14 cellular contexts compared by ENCODE assay signal in the genomic region with DNA sequence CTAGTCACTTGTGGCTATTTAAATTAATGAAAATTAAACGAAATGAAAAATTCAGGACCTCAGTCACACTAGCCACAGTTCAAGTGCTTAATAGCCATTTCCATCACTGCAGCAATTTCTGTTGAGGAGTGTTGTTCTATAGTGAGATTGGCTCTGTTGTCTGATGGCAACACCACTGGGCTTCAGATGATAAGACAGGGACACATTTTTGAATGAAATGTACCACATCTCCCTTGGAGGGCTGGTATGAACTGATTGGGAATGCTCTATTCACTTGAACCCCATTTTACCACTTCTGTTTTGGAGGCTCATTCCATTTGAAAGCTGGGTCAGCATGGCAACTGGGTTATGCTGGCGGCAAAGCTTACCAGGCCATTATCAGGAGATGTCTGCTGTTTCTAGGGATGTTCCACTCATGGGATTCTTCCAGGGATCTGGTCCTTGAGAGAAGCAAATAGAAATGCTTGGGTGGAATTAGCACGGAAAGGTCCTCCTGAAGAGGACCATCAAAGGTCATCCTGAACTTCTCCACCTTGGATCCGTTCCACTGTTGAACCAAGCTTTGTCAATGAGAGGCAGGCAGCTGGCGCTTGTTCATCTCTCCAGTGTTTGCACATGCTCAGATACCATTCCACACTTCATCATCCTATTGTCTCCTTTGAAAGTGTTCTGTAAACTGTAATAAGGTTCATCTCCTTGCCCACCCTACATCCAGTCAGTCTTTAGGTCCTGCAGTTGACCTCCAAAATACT. TPM values are rescaled to one million over a fixed set of nuclear protein-coding genes. Genes with fewer than 3 reads are reported as not detected.
DNase-seq lines count a peak whose midpoint lies in the region; ATAC-seq and TF ChIP-seq lines count a peak whose summit lies in the region.
"Had no signal": no experiment of that assay in that cellular context is flagged by ENCODE, and none has a peak within 500 bp of the region (broad histone marks: within the 10 kb centered on the region; RNA-seq: fewer than 3 reads in every experiment).

No MANE protein-coding gene starts in this region.

- H3K27me3 Mint-ChIP-seq in Calu3 (ENCODE audit: unreplicated experiment) (no peaks in the 10 kb centered on the region), nephron progenitor cell (ENCODE audit: low read depth, poor library complexity) (no peaks in the 10 kb centered on the region)

- intact Hi-C loops in Calu3 (cut with micrococcal nuclease; ENCODE audit: unreplicated experiment), result loop anchor here (10.0 kb wide), 1 partner anchor 221 kb away; no protein-coding TSS in a partner anchor

- peak overlapping the region; percentile 82 for H3K27ac ChIP-seq in VCaP

- peak overlapping the region; percentile 5 for H3K4me3 Mint-ChIP-seq in Calu3 (ENCODE audit: low read depth, unreplicated experiment)
- no peak overlapping the region for H3K4me3 Mint-ChIP-seq in nephron progenitor cell
- H3K4me3 Mint-ChIP-seq: activated CD8-positive, alpha-beta memory T cell treated with anti-CD3 and anti-CD28 coated beads, Interleukin-2, amount 10 ng/mL, durations not matched to agents 7 days and 5 days; activated naive CD4-positive, alpha-beta T cell treated with anti-CD3 and anti-CD28 coated beads, Interleukin-2, amount 10 ng/mL, durations not matched to agents 7 days and 5 days; B cell; stimulated activated memory B cell treated with anti-CD40 and anti-IgM and Interleukin-4, amounts not matched to agents 10 μg/mL and 1 μg/mL and 100 μg/mL, for 72 hours had no signal

- no peak for TF ChIP-seq CTCF in Calu3 (IDR thresholded peaks at IDR 0.05; ENCODE audit: unreplicated experiment)
- no peak for TF ChIP-seq CTCF in VCaP (conservative IDR thresholded peaks at IDR 0.05)
- TF ChIP-seq CTCF in nephron progenitor cell (IDR thresholded peaks at IDR 0.05), result no peak

- DNase-seq in Calu3 (no peak), NCI-H2029 (lab: John Stamatoyannopoulos, UW) (peak; percentile 90), nephron progenitor cell (no peak), iPS-NIHi7 (ENCODE audit: extremely low spot score) (no peak)
- DNase-seq: activated CD8-positive, alpha-beta memory T cell treated with anti-CD3 and anti-CD28 coated beads, Interleukin-2, amount 10 ng/mL, durations not matched to agents 7 days and 5 days; cerebellar nuclear complex; stimulated activated CD4-positive, alpha-beta T cell treated with anti-CD3 and anti-CD28 coated beads, Interleukin-4, amount 100 ng/mL, for 1 hour had no signal

- H3K9me3 Mint-ChIP-seq in Calu3 (ENCODE audit: low read depth, unreplicated experiment) (no peaks in the 10 kb centered on the region), nephron progenitor cell (peaks cover 17% of the 10 kb centered on the region)
- H3K9me3 Mint-ChIP-seq: activated naive CD4-positive, alpha-beta T cell treated with anti-CD3 and anti-CD28 coated beads, Interleukin-2, amount 10 ng/mL, durations not matched to agents 7 days and 5 days; stimulated activated memory B cell treated with anti-CD40 and anti-IgM and Interleukin-4, amounts not matched to agents 10 μg/mL and 1 μg/mL and 100 μg/mL, for 72 hours had no signal

- BruUV-seq in Calu3 (replicated peaks; lab: Mats Ljungman, UMichigan), result no TSS peak

- CTCF ChIA-PET in Calu3 (lab: Charles Lee), result no interaction called here

- H3K27ac Mint-ChIP-seq in Calu3 (ENCODE audit: unreplicated experiment) (peak overlapping the region; percentile 46), nephron progenitor cell (peak overlapping the region; percentile 43)
- H3K27ac Mint-ChIP-seq: activated CD8-positive, alpha-beta memory T cell treated with anti-CD3 and anti-CD28 coated beads, Interleukin-2, amount 10 ng/mL, durations not matched to agents 7 days and 5 days; activated naive CD4-positive, alpha-beta T cell treated with anti-CD3 and anti-CD28 coated beads, Interleukin-2, amount 10 ng/mL, durations not matched to agents 7 days and 5 days; B cell; stimulated activated memory B cell treated with anti-CD40 and anti-IgM and Interleukin-4, amounts not matched to agents 10 μg/mL and 1 μg/mL and 100 μg/mL, for 72 hours had no signal

- no peak for ATAC-seq in GM21786 (IDR thresholded peaks at IDR 0.05; ENCODE audit: unreplicated experiment)
- no peak for ATAC-seq in GM18868 (IDR thresholded peaks at IDR 0.05; ENCODE audit: unreplicated experiment)
- ATAC-seq in GM19397 (IDR thresholded peaks at IDR 0.05; ENCODE audit: unreplicated experiment), result no peak
- ATAC-seq: activated CD8-positive, alpha-beta memory T cell treated with anti-CD3 and anti-CD28 coated beads, Interleukin-2, amount 10 ng/mL, durations not matched to agents 7 days and 5 days; stimulated activated memory B cell treated with anti-CD40 and anti-IgM and Interleukin-4, amounts not matched to agents 10 μg/mL and 1 μg/mL and 100 μg/mL, for 72 hours had no signal

- peaks cover 44% of the 10 kb centered on the region for H3K4me1 Mint-ChIP-seq in Calu3 (ENCODE audit: low read depth, unreplicated experiment)
- H3K4me1 Mint-ChIP-seq in nephron progenitor cell, result peaks cover 25% of the 10 kb centered on the region
- H3K4me1 Mint-ChIP-seq: stimulated activated memory B cell treated with anti-CD40 and anti-IgM and Interleukin-4, amounts not matched to agents 10 μg/mL and 1 μg/mL and 100 μg/mL, for 72 hours had no signal

- H3K36me3 Mint-ChIP-seq in Calu3 (ENCODE audit: insufficient read depth, unreplicated experiment) (peaks cover 4% of the 10 kb centered on the region), nephron progenitor cell (ENCODE audit: low read depth) (peaks cover 38% of the 10 kb centered on the region)
- H3K36me3 Mint-ChIP-seq: activated CD8-positive, alpha-beta memory T cell treated with anti-CD3 and anti-CD28 coated beads, Interleukin-2, amount 10 ng/mL, durations not matched to agents 7 days and 5 days; stimulated activated memory B cell treated with anti-CD40 and anti-IgM and Interleukin-4, amounts not matched to agents 10 μg/mL and 1 μg/mL and 100 μg/mL, for 72 hours had no signal

RNA-seq across cellular contexts. Expression of a gene that starts 7.6 kb away (rescaled TPM):
- 22.0 and 24.2 TPM in 2 replicates for total RNA-seq in Calu3 (2022)
